14 cellular contexts compared by ENCODE assay signal in genomic region chr14:50804181-50804721, GRCh38. TPM values are rescaled to one million over a fixed set of nuclear protein-coding genes. Genes with fewer than 3 reads are reported as not detected.
DNase-seq lines count a peak whose midpoint lies in the region; ATAC-seq and TF ChIP-seq lines count a peak whose summit lies in the region.
"Had no signal": no experiment of that assay in that cellular context is flagged by ENCODE, and none has a peak within 500 bp of the region (broad histone marks: within the 10 kb centered on the region; RNA-seq: fewer than 3 reads in every experiment).

No MANE protein-coding gene starts in this region.

- H3K27me3 ChIP-seq in Caco-2 (replicated peaks; ENCODE audit: control insufficient read depth, insufficient read depth, low read length): no peaks in the 10 kb centered on the region

- DNase-seq in COLO829 (ENCODE audit: low spot score) (peak; percentile 33), foreskin melanocyte (peak; percentile 28), sciatic nerve (ENCODE audit: low spot score) (no peak), Caco-2 (no peak), T1000 (lab: John Stamatoyannopoulos, UW) (no peak), NCI-H2081 (lab: John Stamatoyannopoulos, UW) (no peak)
- no peak for DNase-seq in activated CD8-positive, alpha-beta T cell treated with anti-CD3 and anti-CD28 coated beads for 36 hours
- DNase-seq: COR-L47, NCI-H2227 treated with DMSO at 0.1 percent for 48 hours, RPMI8226, WERI-Rb-1 had no signal

- intact Hi-C loops in activated CD8-positive, alpha-beta T cell treated with anti-CD3 and anti-CD28 coated beads for 36 hours (cut with micrococcal nuclease): no loop called here
- intact Hi-C loops in sciatic nerve (cut with DNase I): no loop called here
- intact Hi-C loops in Caco-2 (cut with micrococcal nuclease; ENCODE audit: unreplicated experiment): no loop called here

- POLR2A ChIA-PET in activated CD8-positive, alpha-beta T cell treated with anti-CD3 and anti-CD28 coated beads for 36 hours (lab: Charles Lee): interaction anchor here (0.9 to 1.5 kb wide), 2 partner anchors 10 to 25 kb away, joined by 5 to 6 read pairs; no protein-coding TSS in a partner anchor
- POLR2A ChIA-PET in Caco-2 (lab: Charles Lee): no interaction called here

- H3K4me3 ChIP-seq in Caco-2 (ENCODE audit: low read depth, low read length): no peak overlapping the region
- H3K4me3 ChIP-seq: K562 had no signal

- H3K9me3 ChIP-seq in Caco-2: no peaks in the 10 kb centered on the region

- peaks cover 51% of the 10 kb centered on the region for H3K4me1 Mint-ChIP-seq in activated CD8-positive, alpha-beta T cell treated with anti-CD3 and anti-CD28 coated beads for 36 hours (ENCODE audit: low read depth)
- no peaks in the 10 kb centered on the region for H3K4me1 Mint-ChIP-seq in Caco-2 (ENCODE audit: low read depth, unreplicated experiment)

- no TSS peak for BruUV-seq in Caco-2 (replicated peaks; lab: Mats Ljungman, UMichigan)

- H3K27me3 Mint-ChIP-seq in activated CD8-positive, alpha-beta T cell treated with anti-CD3 and anti-CD28 coated beads for 36 hours: no peaks in the 10 kb centered on the region
- no peaks in the 10 kb centered on the region for H3K27me3 Mint-ChIP-seq in Caco-2 (ENCODE audit: insufficient read depth, unreplicated experiment)

- no peaks in the 10 kb centered on the region for H3K36me3 ChIP-seq in Caco-2 (ENCODE audit: control insufficient read depth, insufficient read depth, low read length)

- H3K27ac Mint-ChIP-seq in activated CD8-positive, alpha-beta T cell treated with anti-CD3 and anti-CD28 coated beads for 36 hours: peak overlapping the region; percentile 28
- H3K27ac Mint-ChIP-seq in Caco-2 (ENCODE audit: unreplicated experiment): no peak overlapping the region
- H3K27ac Mint-ChIP-seq: activated T-helper 2 cell treated with anti-CD3 and anti-CD28 coated beads, Interferon-gamma antibody, Interleukin-2, Interleukin-4, amounts not matched to agents 10 μg/mL and 5 μg/mL and 100 μg/mL, durations not matched to agents 14 hours and 24 hours and 36 hours had no signal

- H3K4me1 ChIP-seq in Caco-2: no peaks in the 10 kb centered on the region

- CTCF ChIA-PET in activated CD8-positive, alpha-beta T cell treated with anti-CD3 and anti-CD28 coated beads for 36 hours (lab: Charles Lee): interaction anchor here (0.6 to 5.4 kb wide), 5 partner anchors 8 to 61 kb away, joined by 3 to 25 read pairs (median 4); no protein-coding TSS in a partner anchor
- CTCF ChIA-PET in Caco-2 (lab: Charles Lee): no interaction called here

- no peak for TF ChIP-seq CTCF in activated CD8-positive, alpha-beta T cell treated with anti-CD3 and anti-CD28 coated beads for 36 hours (IDR thresholded peaks at IDR 0.05)
- no peak for TF ChIP-seq CTCF in Caco-2 (IDR thresholded peaks at IDR 0.05; ENCODE audit: insufficient read depth in 1 of 2, low read depth in 1 of 2, low read length in 1 of 2, severe bottlenecking in 1 of 2, unreplicated experiment in 1 of 2)

- no peak overlapping the region for H3K4me3 Mint-ChIP-seq in activated CD8-positive, alpha-beta T cell treated with anti-CD3 and anti-CD28 coated beads for 36 hours
- no peak overlapping the region for H3K4me3 Mint-ChIP-seq in Caco-2 (ENCODE audit: unreplicated experiment)

- H3K36me3 Mint-ChIP-seq in activated CD8-positive, alpha-beta T cell treated with anti-CD3 and anti-CD28 coated beads for 36 hours (ENCODE audit: low read depth): peaks cover 33% of the 10 kb centered on the region
- H3K36me3 Mint-ChIP-seq in Caco-2 (ENCODE audit: insufficient read depth, unreplicated experiment): no peaks in the 10 kb centered on the region

- no peak for ATAC-seq in activated CD8-positive, alpha-beta T cell treated with anti-CD3 and anti-CD28 coated beads for 36 hours
- ATAC-seq in sciatic nerve (peak; percentile 77), HG03025 (IDR thresholded peaks at IDR 0.05; ENCODE audit: low FRiP score, unreplicated experiment) (no peak)
- ATAC-seq: K562 had no signal

- H3K9me3 Mint-ChIP-seq in activated CD8-positive, alpha-beta T cell treated with anti-CD3 and anti-CD28 coated beads for 36 hours: no peaks in the 10 kb centered on the region
- H3K9me3 Mint-ChIP-seq in Caco-2 (ENCODE audit: unreplicated experiment): no peaks in the 10 kb centered on the region
- H3K9me3 Mint-ChIP-seq: activated T-helper 2 cell treated with anti-CD3 and anti-CD28 coated beads, Interferon-gamma antibody, Interleukin-2, Interleukin-4, amounts not matched to agents 10 μg/mL and 5 μg/mL and 100 μg/mL, durations not matched to agents 14 hours and 24 hours and 36 hours had no signal

RNA-seq across cellular contexts. Expression of gene NIN, which starts 26.7 kb away (rescaled TPM):
- total RNA-seq in activated CD8-positive, alpha-beta T cell treated with anti-CD3 and anti-CD28 coated beads for 36 hours: 10 to 100 TPM; 71.9 to 72.8 TPM
- total RNA-seq in sciatic nerve (48.2 TPM), Caco-2 (2022) (11.2 and 16.9 TPM in 2 replicates)

Comparison
In these comparisons a context has a peak if more than half of its experiments do, and no peak if none do; other contexts are left out.
1. DNase-seq: peak in COLO829 (single experiment) and foreskin melanocyte (single experiment); none in activated CD8-positive, alpha-beta T cell treated with anti-CD3 and anti-CD28 coated beads for 36 hours (single experiment), sciatic nerve (single experiment), Caco-2 (0 of 2), T1000 (single experiment) and NCI-H2081 (0 of 2).